19 cellular contexts compared by ENCODE assay signal in the genomic region with DNA sequence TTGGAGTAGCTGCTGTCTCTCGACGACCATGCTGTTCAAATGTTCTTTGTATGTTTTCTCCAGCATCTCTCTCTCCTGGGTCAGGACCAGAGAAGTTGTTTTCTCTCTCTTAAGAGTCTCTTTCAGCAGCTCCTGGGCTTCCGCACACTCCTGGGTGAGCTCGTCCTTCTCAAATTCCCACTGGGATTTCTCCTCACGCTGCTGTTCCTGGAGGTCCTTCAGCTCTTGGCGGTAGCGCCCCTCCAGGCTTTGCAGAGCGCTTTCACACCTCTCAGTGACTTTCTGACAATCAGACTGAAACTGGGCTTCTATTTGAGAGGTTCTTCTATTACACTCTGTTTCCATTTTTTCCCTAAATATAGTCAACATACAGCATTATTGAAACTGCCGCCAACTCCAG.
A peak's percentile ranks its signal among the peaks of the same experiment; 100 is the strongest.
DNase-seq lines count a peak whose midpoint lies in the region; ATAC-seq and TF ChIP-seq lines count a peak whose summit lies in the region.
"Had no signal": no experiment of that assay in that cellular context is flagged by ENCODE, and none has a peak within 500 bp of the region (broad histone marks: within the 10 kb centered on the region; RNA-seq: fewer than 3 reads in every experiment).

No MANE protein-coding gene starts in this region.

- no peak overlapping the region for H3K4me3 Mint-ChIP-seq in activated naive CD8-positive, alpha-beta T cell treated with anti-CD3 and anti-CD28 coated beads for 36 hours
- no peak overlapping the region for H3K4me3 Mint-ChIP-seq in activated naive CD8-positive, alpha-beta T cell treated with anti-CD3 and anti-CD28 coated beads, Interleukin-2, amount 50 U/mL, for 24 hours
- H3K4me3 Mint-ChIP-seq: CD4-positive, alpha-beta memory T cell had no signal

- no peak overlapping the region for H3K9ac ChIP-seq in OCI-LY3 (ENCODE audit: low read length)

- peaks cover 76% of the 10 kb centered on the region for H3K36me3 ChIP-seq in OCI-LY3 (replicated peaks; ENCODE audit: low read depth, low read length)
- peaks cover under 1% of the 10 kb centered on the region for H3K36me3 ChIP-seq in thoracic aorta

- no peaks in the 10 kb centered on the region for H3K9me3 ChIP-seq in OCI-LY3 (ENCODE audit: insufficient read depth, low read length)
- no peaks in the 10 kb centered on the region for H3K9me3 ChIP-seq in thoracic aorta
- H3K9me3 ChIP-seq: HAP-1 had no signal

- no peak for TF ChIP-seq CTCF in OCI-LY3 (IDR thresholded peaks at IDR 0.05; ENCODE audit: low read depth, low read length)
- TF ChIP-seq CTCF in thoracic aorta (IDR thresholded peaks at IDR 0.05): peak; percentile 16

- peaks cover 23% of the 10 kb centered on the region for H3K4me1 Mint-ChIP-seq in activated naive CD8-positive, alpha-beta T cell treated with anti-CD3 and anti-CD28 coated beads for 36 hours
- peaks cover 29% of the 10 kb centered on the region for H3K4me1 Mint-ChIP-seq in activated naive CD8-positive, alpha-beta T cell treated with anti-CD3 and anti-CD28 coated beads, Interleukin-2, amount 50 U/mL, for 24 hours

- no peak overlapping the region for H2AFZ ChIP-seq in OCI-LY3 (ENCODE audit: low read depth, low read length)

- ATAC-seq in activated naive CD8-positive, alpha-beta T cell treated with anti-CD3 and anti-CD28 coated beads, Interleukin-2, amount 50 U/mL, for 24 hours: no peak
- ATAC-seq in thoracic aorta (ENCODE audit: insufficient number of reproducible peaks, low FRiP score, low read depth): no peak
- no peak for ATAC-seq in sciatic nerve
- no peak for ATAC-seq in GM19035 (IDR thresholded peaks at IDR 0.05; ENCODE audit: unreplicated experiment)
- ATAC-seq: PC-3 had no signal

- H4K20me1 ChIP-seq in OCI-LY3 (ENCODE audit: insufficient read depth, low read length): no peaks in the 10 kb centered on the region

- H3K27ac ChIP-seq in OCI-LY3 (ENCODE audit: low read length) (peak overlapping the region; percentile 91; the same call in 1 of the 2 replicates), layer of hippocampus (ENCODE audit: low read depth, low read length) (peak overlapping the region; percentile 35), thoracic aorta (peak overlapping the region; percentile 58 to 78)

- H3K4me3 ChIP-seq in OCI-LY3 (ENCODE audit: low read length) (no peak overlapping the region), thoracic aorta (peak overlapping the region; percentile 35)
- H3K4me3 ChIP-seq: HAP-1 had no signal

- no peak for DNase-seq in activated naive CD8-positive, alpha-beta T cell treated with anti-CD3 and anti-CD28 coated beads for 36 hours
- no peak for DNase-seq in activated naive CD8-positive, alpha-beta T cell treated with anti-CD3 and anti-CD28 coated beads, Interleukin-2, amount 50 U/mL, for 24 hours
- DNase-seq in thoracic aorta (ENCODE audit: low spot score) (no peak), sciatic nerve (ENCODE audit: low spot score) (no peak), EL (no peak)
- DNase-seq: CD4-positive, alpha-beta memory T cell; DMS53; IMR-90; NCI-H1048; NCI-H146; NCI-H2081 treated with DMSO at 0.1 percent for 48 hours; NCI-H345; NCI-H524 treated with DMSO at 0.1 percent for 48 hours; PC-3; RPMI8226 had no signal

- H3K79me2 ChIP-seq in OCI-LY3 (ENCODE audit: low read length): peaks cover 61% of the 10 kb centered on the region

- no peaks in the 10 kb centered on the region for H3K9me3 Mint-ChIP-seq in activated naive CD8-positive, alpha-beta T cell treated with anti-CD3 and anti-CD28 coated beads for 36 hours
- no peaks in the 10 kb centered on the region for H3K9me3 Mint-ChIP-seq in activated naive CD8-positive, alpha-beta T cell treated with anti-CD3 and anti-CD28 coated beads, Interleukin-2, amount 50 U/mL, for 24 hours
- H3K9me3 Mint-ChIP-seq: CD4-positive, alpha-beta memory T cell had no signal

- peak overlapping the region; percentile 7 for H3K27ac Mint-ChIP-seq in activated naive CD8-positive, alpha-beta T cell treated with anti-CD3 and anti-CD28 coated beads for 36 hours
- H3K27ac Mint-ChIP-seq in activated naive CD8-positive, alpha-beta T cell treated with anti-CD3 and anti-CD28 coated beads, Interleukin-2, amount 50 U/mL, for 24 hours: no peak overlapping the region
- H3K27ac Mint-ChIP-seq: CD4-positive, alpha-beta memory T cell had no signal

- peaks cover 42% of the 10 kb centered on the region for H3K36me3 Mint-ChIP-seq in activated naive CD8-positive, alpha-beta T cell treated with anti-CD3 and anti-CD28 coated beads for 36 hours
- H3K36me3 Mint-ChIP-seq in activated naive CD8-positive, alpha-beta T cell treated with anti-CD3 and anti-CD28 coated beads, Interleukin-2, amount 50 U/mL, for 24 hours (ENCODE audit: low read depth): peaks cover 41% of the 10 kb centered on the region

- intact Hi-C loops in sciatic nerve (cut with DNase I): no loop called here

- peaks cover 82% of the 10 kb centered on the region for H3K4me1 ChIP-seq in OCI-LY3 (ENCODE audit: low read length)
- H3K4me1 ChIP-seq in thoracic aorta (ENCODE audit: control insufficient read depth in 1 of 2, low read depth in 2 of 2): peaks cover 10 to 43% of the 10 kb centered on the region in 2 donors

- no peaks in the 10 kb centered on the region for H3K27me3 ChIP-seq in OCI-LY3 (ENCODE audit: low read depth, low read length)
- no peaks in the 10 kb centered on the region for H3K27me3 ChIP-seq in layer of hippocampus (ENCODE audit: control insufficient read depth, insufficient read depth, low read length)
- no peaks in the 10 kb centered on the region for H3K27me3 ChIP-seq in thoracic aorta (replicated peaks; ENCODE audit: insufficient read depth)

- no peak overlapping the region for H3K4me2 ChIP-seq in OCI-LY3 (ENCODE audit: low read length)

- H3K27me3 Mint-ChIP-seq in activated naive CD8-positive, alpha-beta T cell treated with anti-CD3 and anti-CD28 coated beads for 36 hours: no peaks in the 10 kb centered on the region
- H3K27me3 Mint-ChIP-seq in activated naive CD8-positive, alpha-beta T cell treated with anti-CD3 and anti-CD28 coated beads, Interleukin-2, amount 50 U/mL, for 24 hours: no peaks in the 10 kb centered on the region
- H3K27me3 Mint-ChIP-seq: CD4-positive, alpha-beta memory T cell had no signal

Comparison
In these comparisons a context has a peak if more than half of its experiments do, and no peak if none do; other contexts are left out.
1. H3K27ac ChIP-seq: peak in every context shown above with its lines; median percentile 91 in OCI-LY3; 68 in thoracic aorta; 35 in layer of hippocampus.